10 cellular contexts compared by ENCODE assay signal in genomic region chr21:37916795-37917142, GRCh38. TPM values are rescaled to one million over a fixed set of nuclear protein-coding genes. Genes with fewer than 3 reads are reported as not detected.
DNase-seq lines count a peak whose midpoint lies in the region; ATAC-seq and TF ChIP-seq lines count a peak whose summit lies in the region.
"Had no signal": no experiment of that assay in that cellular context is flagged by ENCODE, and none has a peak within 500 bp of the region (broad histone marks: within the 10 kb centered on the region; RNA-seq: fewer than 3 reads in every experiment).

No MANE protein-coding gene starts in this region.

- H3K27ac Mint-ChIP-seq in chondrocyte (ENCODE audit: unreplicated experiment): no peak overlapping the region
- no peak overlapping the region for H3K27ac Mint-ChIP-seq in activated T-helper 2 cell treated with anti-CD3 and anti-CD28 coated beads, Interferon-gamma antibody, Interleukin-2, Interleukin-4, amounts not matched to agents 10 μg/mL and 5 μg/mL and 100 μg/mL, durations not matched to agents 14 hours and 24 hours and 36 hours
- H3K27ac Mint-ChIP-seq: activated T-cell treated with anti-CD3 and anti-CD28 coated beads, Interleukin-2, amount 50 U/mL, for 72 hours; stimulated activated effector memory CD8-positive, alpha-beta T cell treated with anti-CD3 and anti-CD28 coated beads, Interleukin-12 subunit alpha, Interleukin-12 subunit beta, amount 100 ng/mL, for 72 hours had no signal

- no peak for ATAC-seq in HG03432 (IDR thresholded peaks at IDR 0.05; ENCODE audit: unreplicated experiment)
- ATAC-seq: activated T-cell treated with anti-CD3 and anti-CD28 coated beads, Interleukin-2, amount 50 U/mL, for 72 hours; stimulated activated effector memory CD8-positive, alpha-beta T cell treated with anti-CD3 and anti-CD28 coated beads, Interleukin-12 subunit alpha, Interleukin-12 subunit beta, amount 100 ng/mL, for 72 hours had no signal

- no peaks in the 10 kb centered on the region for H3K27me3 Mint-ChIP-seq in chondrocyte (ENCODE audit: low read depth)
- peaks cover 54% of the 10 kb centered on the region for H3K27me3 Mint-ChIP-seq in activated T-helper 2 cell treated with anti-CD3 and anti-CD28 coated beads, Interferon-gamma antibody, Interleukin-2, Interleukin-4, amounts not matched to agents 10 μg/mL and 5 μg/mL and 100 μg/mL, durations not matched to agents 14 hours and 24 hours and 36 hours (ENCODE audit: low read depth)

- H3K9me3 Mint-ChIP-seq in chondrocyte (ENCODE audit: low read depth): no peaks in the 10 kb centered on the region
- H3K9me3 Mint-ChIP-seq in activated T-helper 2 cell treated with anti-CD3 and anti-CD28 coated beads, Interferon-gamma antibody, Interleukin-2, Interleukin-4, amounts not matched to agents 10 μg/mL and 5 μg/mL and 100 μg/mL, durations not matched to agents 14 hours and 24 hours and 36 hours: no peaks in the 10 kb centered on the region
- H3K9me3 Mint-ChIP-seq: activated T-cell treated with anti-CD3 and anti-CD28 coated beads, Interleukin-2, amount 50 U/mL, for 72 hours; stimulated activated effector memory CD8-positive, alpha-beta T cell treated with anti-CD3 and anti-CD28 coated beads, Interleukin-12 subunit alpha, Interleukin-12 subunit beta, amount 100 ng/mL, for 72 hours had no signal

- H3K4me1 Mint-ChIP-seq in chondrocyte (ENCODE audit: low read depth): peaks cover 46% of the 10 kb centered on the region
- peaks cover 1% of the 10 kb centered on the region for H3K4me1 Mint-ChIP-seq in activated T-helper 2 cell treated with anti-CD3 and anti-CD28 coated beads, Interferon-gamma antibody, Interleukin-2, Interleukin-4, amounts not matched to agents 10 μg/mL and 5 μg/mL and 100 μg/mL, durations not matched to agents 14 hours and 24 hours and 36 hours (ENCODE audit: low read depth)
- H3K4me1 Mint-ChIP-seq: stimulated activated effector memory CD8-positive, alpha-beta T cell treated with anti-CD3 and anti-CD28 coated beads, Interleukin-12 subunit alpha, Interleukin-12 subunit beta, amount 100 ng/mL, for 72 hours had no signal

- DNase-seq in DMS 273 treated with DMSO at 0.1 percent for 48 hours (lab: John Stamatoyannopoulos, UW): peak; percentile 21
- peak; percentile 23 for DNase-seq in NCI-H1092 (lab: John Stamatoyannopoulos, UW)
- DNase-seq in chondrocyte (ENCODE audit: low spot score): no peak
- peak; percentile 74 for DNase-seq in myocyte (ENCODE audit: low read depth)
- no peak for DNase-seq in DMS53 treated with DMSO at 0.1 percent for 48 hours (lab: John Stamatoyannopoulos, UW; ENCODE audit: unreplicated experiment)
- DNase-seq in activated T-helper 2 cell treated with anti-CD3 and anti-CD28 coated beads, Interferon-gamma antibody, Interleukin-2, Interleukin-4, amounts not matched to agents 10 μg/mL and 5 μg/mL and 100 μg/mL, durations not matched to agents 14 hours and 24 hours and 36 hours (ENCODE audit: low spot score): no peak
- no peak for DNase-seq in T1000 (lab: John Stamatoyannopoulos, UW)

- peak overlapping the region; percentile 74 for H3K4me3 Mint-ChIP-seq in chondrocyte (ENCODE audit: unreplicated experiment)
- no peak overlapping the region for H3K4me3 Mint-ChIP-seq in activated T-helper 2 cell treated with anti-CD3 and anti-CD28 coated beads, Interferon-gamma antibody, Interleukin-2, Interleukin-4, amounts not matched to agents 10 μg/mL and 5 μg/mL and 100 μg/mL, durations not matched to agents 14 hours and 24 hours and 36 hours (ENCODE audit: low read depth)
- H3K4me3 Mint-ChIP-seq: activated T-cell treated with anti-CD3 and anti-CD28 coated beads, Interleukin-2, amount 50 U/mL, for 72 hours; stimulated activated effector memory CD8-positive, alpha-beta T cell treated with anti-CD3 and anti-CD28 coated beads, Interleukin-12 subunit alpha, Interleukin-12 subunit beta, amount 100 ng/mL, for 72 hours had no signal

- peak; percentile 72 for TF ChIP-seq CTCF in chondrocyte (IDR thresholded peaks at IDR 0.05)

- H3K36me3 Mint-ChIP-seq in chondrocyte (ENCODE audit: low read depth): no peaks in the 10 kb centered on the region
- no peaks in the 10 kb centered on the region for H3K36me3 Mint-ChIP-seq in activated T-helper 2 cell treated with anti-CD3 and anti-CD28 coated beads, Interferon-gamma antibody, Interleukin-2, Interleukin-4, amounts not matched to agents 10 μg/mL and 5 μg/mL and 100 μg/mL, durations not matched to agents 14 hours and 24 hours and 36 hours (ENCODE audit: low read depth)
- H3K36me3 Mint-ChIP-seq: stimulated activated effector memory CD8-positive, alpha-beta T cell treated with anti-CD3 and anti-CD28 coated beads, Interleukin-12 subunit alpha, Interleukin-12 subunit beta, amount 100 ng/mL, for 72 hours had no signal

- intact Hi-C loops in activated T-helper 2 cell treated with anti-CD3 and anti-CD28 coated beads, Interferon-gamma antibody, Interleukin-2, Interleukin-4, amounts not matched to agents 10 μg/mL and 5 μg/mL and 100 μg/mL, durations not matched to agents 14 hours and 24 hours and 36 hours (cut with micrococcal nuclease): loop anchor here (10.0 kb wide), 2 partner anchors 202 to 1222 kb away; partner anchors contain the start of gene SIM2

RNA-seq across cellular contexts. Expression of gene KCNJ6, which starts 0.5 kb away (rescaled TPM):
- total RNA-seq in chondrocyte (4.2 to 15.3 TPM (median 4.4 TPM) in 3 replicates), myocyte (18.3 and 19.4 TPM in 2 replicates)
- polyA plus RNA-seq in myocyte (2012): 11.2 TPM
- total RNA-seq in activated T-helper 2 cell treated with anti-CD3 and anti-CD28 coated beads, Interferon-gamma antibody, Interleukin-2, Interleukin-4, amounts not matched to agents 10 μg/mL and 5 μg/mL and 100 μg/mL, durations not matched to agents 14 hours and 24 hours and 36 hours: not detected in 2 replicates
- total RNA-seq: activated T-cell treated with anti-CD3 and anti-CD28 coated beads, Interleukin-2, amount 50 U/mL, for 72 hours had no signal

Comparison
In these comparisons a context has a peak if more than half of its experiments do, and no peak if none do; other contexts are left out.
1. DNase-seq: peak in DMS 273 treated with DMSO at 0.1 percent for 48 hours (single experiment), NCI-H1092 (single experiment) and myocyte (single experiment); none in chondrocyte (single experiment), DMS53 treated with DMSO at 0.1 percent for 48 hours (single experiment), activated T-helper 2 cell treated with anti-CD3 and anti-CD28 coated beads, Interferon-gamma antibody, Interleukin-2, Interleukin-4, amounts not matched to agents 10 μg/mL and 5 μg/mL and 100 μg/mL, durations not matched to agents 14 hours and 24 hours and 36 hours (single experiment) and T1000 (single experiment).